8 cellular contexts compared by ENCODE assay signal in the genomic region with DNA sequence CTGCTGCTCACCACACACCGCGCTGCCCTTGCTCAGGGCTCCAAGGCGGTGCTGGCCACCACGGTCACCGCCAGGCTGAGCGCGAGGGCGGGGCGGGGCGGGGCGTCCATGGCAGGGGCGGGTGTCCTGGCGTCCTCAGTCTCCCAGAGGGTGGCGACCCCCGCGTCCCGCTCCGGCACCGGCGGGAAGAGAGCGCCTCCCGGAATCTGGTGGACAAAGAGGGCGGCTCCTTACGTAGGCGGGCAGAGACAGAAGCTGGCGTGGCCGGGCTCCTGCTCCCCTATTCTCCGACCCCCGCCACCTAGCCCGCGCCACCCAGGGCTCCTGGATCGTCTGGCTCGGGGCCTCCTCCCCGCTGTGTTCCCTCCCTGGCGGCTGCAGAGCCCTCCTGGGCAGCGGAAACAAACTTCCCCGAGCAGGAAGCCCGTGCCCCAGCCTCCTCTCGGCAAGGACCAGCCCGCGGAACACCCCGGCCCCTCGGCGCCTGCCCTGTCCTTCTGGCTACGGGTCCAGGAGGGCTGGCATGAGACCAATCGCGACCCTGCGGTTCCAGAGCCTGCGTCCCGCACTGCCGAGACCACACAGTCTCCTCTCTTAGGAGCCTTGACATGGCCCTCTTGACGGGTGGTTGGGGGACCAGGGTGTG.
DNase-seq lines count a peak whose midpoint lies in the region; ATAC-seq and TF ChIP-seq lines count a peak whose summit lies in the region.

No MANE protein-coding gene starts in this region.

- peak overlapping the region; percentile 93 for H3K18ac ChIP-seq in neuronal stem cell (ENCODE audit: low read length)

- peak overlapping the region; percentile 56 for H3K14ac ChIP-seq in neuronal stem cell (ENCODE audit: low read length)

- H3K23ac ChIP-seq in neuronal stem cell (ENCODE audit: low read depth, low read length, poor library complexity), result peak overlapping the region; percentile 87

- H3K9me3 ChIP-seq in fibroblast of lung (ENCODE audit: control insufficient read depth, insufficient read depth, low read depth, low read length) (no peaks in the 10 kb centered on the region), neuronal stem cell (replicated peaks in 1 of 2; ENCODE audit: control insufficient read depth in 2 of 2, insufficient read depth in 1 of 2, low read depth in 1 of 2, low read length in 2 of 2) (peaks cover 1 to 3% of the 10 kb centered on the region in 2 donors)

- H3K27ac ChIP-seq in fibroblast of lung (ENCODE audit: insufficient read depth, low read length) (no peak overlapping the region), neuronal stem cell (replicated peaks; ENCODE audit: low read length) (no peak overlapping the region)

- no peak overlapping the region for H4K91ac ChIP-seq in neuronal stem cell (ENCODE audit: low read depth, low read length, poor library complexity)

- in situ Hi-C loops in SK-MEL-5 (cut with HindIII; ENCODE audit: low pct_unique_long_range_greater_than_20kb, low sequenced_read_pairs), result no loop called here

- H2BK12ac ChIP-seq in neuronal stem cell (ENCODE audit: low read length), result peak overlapping the region; percentile 41

- ATAC-seq in HG03280 (IDR thresholded peaks at IDR 0.05; ENCODE audit: unreplicated experiment), result no peak

- no peak overlapping the region for H2AFZ ChIP-seq in fibroblast of lung (ENCODE audit: low read length)
- H2AFZ ChIP-seq in neuronal stem cell (ENCODE audit: low read length), result peak overlapping the region; percentile 99

- H3K4me1 ChIP-seq in fibroblast of lung (ENCODE audit: control insufficient read depth, extremely low read depth, insufficient read depth, low read length) (no peaks in the 10 kb centered on the region), neuronal stem cell (ENCODE audit: control insufficient read depth in 2 of 2, insufficient read depth in 1 of 2, low read depth in 1 of 2, low read length in 2 of 2) (peaks cover 0 to 3% of the 10 kb centered on the region in 2 donors)

- H3K79me2 ChIP-seq in fibroblast of lung (ENCODE audit: control insufficient read depth, insufficient read depth, low read length), result no peaks in the 10 kb centered on the region

- peak overlapping the region; percentile 53 for H2BK5ac ChIP-seq in neuronal stem cell (ENCODE audit: low read length)

- H3K4me3 ChIP-seq in fibroblast of lung (replicated peaks in 1 of 4; ENCODE audit: control extremely low read depth in 1 of 4, insufficient read depth in 1 of 4, low read depth in 3 of 4, low read length in 4 of 4) (peak overlapping the region in 2 of 4 experiments; percentile 46 to 48), neuronal stem cell (ENCODE audit: low read length in 2 of 2) (peak overlapping the region; percentile 52 to 80)

- H3K4me2 ChIP-seq in fibroblast of lung (ENCODE audit: extremely low read depth, insufficient read depth, low read length) (peak overlapping the region; percentile 25), neuronal stem cell (ENCODE audit: insufficient read depth, low read length, poor library complexity, severe bottlenecking) (peak overlapping the region; percentile 80)

- H3K36me3 ChIP-seq in fibroblast of lung (ENCODE audit: control insufficient read depth, insufficient read depth, low read length) (no peaks in the 10 kb centered on the region), neuronal stem cell (replicated peaks in 1 of 2; ENCODE audit: control insufficient read depth in 2 of 2, insufficient read depth in 2 of 2, low read length in 2 of 2) (no peaks in the 10 kb centered on the region)

- no peak overlapping the region for H3K4ac ChIP-seq in neuronal stem cell (ENCODE audit: low read length)

- H3K9ac ChIP-seq in fibroblast of lung (ENCODE audit: insufficient read depth, low read length) (no peak overlapping the region), neuronal stem cell (ENCODE audit: low read depth, low read length, poor library complexity) (peak overlapping the region; percentile 88)

- no peaks in the 10 kb centered on the region for H4K20me1 ChIP-seq in fibroblast of lung (ENCODE audit: control insufficient read depth, extremely low read depth, insufficient read depth, low read length)

- H3K27me3 ChIP-seq in fibroblast of lung (ENCODE audit: control insufficient read depth, insufficient read depth, low read length) (no peaks in the 10 kb centered on the region), neuronal stem cell (ENCODE audit: control insufficient read depth in 3 of 3, insufficient read depth in 3 of 3, low read depth in 1 of 3, low read length in 3 of 3) (peaks cover 0 to 10% (median 3%) of the 10 kb centered on the region in 3 experiments)

- H4K8ac ChIP-seq in neuronal stem cell (ENCODE audit: low read depth, low read length), result peak overlapping the region; percentile 72

- H2AK5ac ChIP-seq in neuronal stem cell (ENCODE audit: low read depth, low read length), result no peak overlapping the region

- WGBS in neuronal stem cell (ENCODE audit: extremely low coverage in 2 of 2, insufficient read length in 2 of 2, insufficient replicate concordance in 1 of 2), 2 donors, result no CpG with 5 or more reads among the region's 52 CpGs

- peak; percentile 65 to 67 for DNase-seq in NCI-H2081 (lab: John Stamatoyannopoulos, UW)
- no peak for DNase-seq in NCI-H2081 treated with DMSO at 0.1 percent for 48 hours (lab: John Stamatoyannopoulos, UW)
- DNase-seq in SK-MEL-5 (ENCODE audit: low read depth, low spot score), result peak; percentile 28
- peak; percentile 12 to 37 for DNase-seq in fibroblast of lung (ENCODE audit: low read depth in 2 of 2)
- peak; percentile 64 for DNase-seq in neuronal stem cell (ENCODE audit: low spot score)
- no peak for DNase-seq in NOMO-1 treated with dmso at 0.1 percent for 144 hours (lab: John Stamatoyannopoulos, UW; ENCODE audit: unreplicated experiment)
- DNase-seq in NCI-H2029 (lab: John Stamatoyannopoulos, UW), result no peak

- TF ChIP-seq CTCF in fibroblast of lung (conservative IDR thresholded peaks at IDR 0.05 in 1 of 2, IDR thresholded peaks at IDR 0.05 in 1 of 2; ENCODE audit: low read depth in 1 of 2, low read length in 2 of 2), result no peak

- peak overlapping the region; percentile 85 for H2BK15ac ChIP-seq in neuronal stem cell (ENCODE audit: low read length)

- no peak overlapping the region for H2BK120ac ChIP-seq in neuronal stem cell (ENCODE audit: low read depth, low read length)

- no peaks in the 10 kb centered on the region for H3K79me1 ChIP-seq in neuronal stem cell (ENCODE audit: low read depth, low read length)

Comparison
In these comparisons a context has a peak if more than half of its experiments do, and no peak if none do; other contexts are left out.
1. DNase-seq: peak in NCI-H2081 (2 of 2), SK-MEL-5 (single experiment), fibroblast of lung (2 of 2) and neuronal stem cell (single experiment); none in NCI-H2081 treated with DMSO at 0.1 percent for 48 hours (single experiment), NOMO-1 treated with dmso at 0.1 percent for 144 hours (single experiment) and NCI-H2029 (single experiment).